ENCODE assay signal across 21 cellular contexts in the genomic region with DNA sequence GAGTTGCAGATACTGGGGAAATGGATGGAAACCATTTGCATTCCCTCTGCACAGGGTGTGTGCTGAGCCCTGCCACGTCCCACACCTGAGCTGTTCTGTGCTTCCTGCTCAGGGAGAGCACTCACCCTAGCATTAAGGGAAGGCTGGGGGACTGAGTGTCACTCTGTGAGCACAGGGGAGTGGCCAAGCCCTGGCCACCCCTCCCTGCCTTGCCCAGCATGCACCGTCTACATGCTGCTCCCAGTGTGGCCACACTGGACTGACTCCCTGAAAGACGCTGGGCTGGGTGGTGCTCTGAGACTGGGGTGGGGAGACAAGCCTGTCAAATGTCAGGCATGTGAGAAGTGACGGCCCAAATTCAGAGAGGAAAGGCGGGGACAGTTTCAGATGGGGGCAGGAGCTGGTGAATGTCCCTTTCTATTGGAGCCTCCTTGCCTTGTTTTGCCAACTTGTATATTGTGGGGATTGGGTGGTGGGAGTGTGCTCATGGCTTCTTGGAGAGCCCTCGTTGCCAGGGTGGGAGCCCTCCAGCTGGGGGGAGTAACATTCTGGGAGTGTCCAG.
"Had no signal": no experiment of that assay in that cellular context is flagged by ENCODE, and none has a peak within 500 bp of the region (broad histone marks: within the 10 kb centered on the region; RNA-seq: fewer than 3 reads in every experiment).

No MANE protein-coding gene starts in this region.

- H3K27ac Mint-ChIP-seq: activated naive CD8-positive, alpha-beta T cell treated with anti-CD3 and anti-CD28 coated beads for 36 hours; naive thymus-derived CD4-positive, alpha-beta T cell; neural progenitor cell; stimulated activated memory B cell treated with anti-CD40 and anti-IgM and Interleukin-4, amounts not matched to agents 10 μg/mL and 1 μg/mL and 100 μg/mL, for 72 hours; T-helper 1 cell treated with Interleukin-12 subunit alpha and Interleukin-12 subunit beta and Interleukin-4 antibody, amounts not matched to agents 30 μg/mL and 1 μg/mL, for 36 hours had no signal

- H3K27ac ChIP-seq: body of pancreas, dorsolateral prefrontal cortex, neural progenitor cell, ovary, right lobe of liver, tibial artery, VCaP had no signal

- H3K27me3 Mint-ChIP-seq: activated naive CD8-positive, alpha-beta T cell treated with anti-CD3 and anti-CD28 coated beads for 36 hours had no signal

- H3K36me3 ChIP-seq: neural progenitor cell, ovary, right lobe of liver, tibial artery had no signal

- H3K4me3 Mint-ChIP-seq: activated naive CD8-positive, alpha-beta T cell treated with anti-CD3 and anti-CD28 coated beads for 36 hours; naive thymus-derived CD4-positive, alpha-beta T cell; neural progenitor cell; stimulated activated memory B cell treated with anti-CD40 and anti-IgM and Interleukin-4, amounts not matched to agents 10 μg/mL and 1 μg/mL and 100 μg/mL, for 72 hours; T-helper 1 cell treated with Interleukin-12 subunit alpha and Interleukin-12 subunit beta and Interleukin-4 antibody, amounts not matched to agents 30 μg/mL and 1 μg/mL, for 36 hours had no signal

- H3K36me3 Mint-ChIP-seq: activated naive CD8-positive, alpha-beta T cell treated with anti-CD3 and anti-CD28 coated beads for 36 hours; naive thymus-derived CD4-positive, alpha-beta T cell; neural progenitor cell; stimulated activated memory B cell treated with anti-CD40 and anti-IgM and Interleukin-4, amounts not matched to agents 10 μg/mL and 1 μg/mL and 100 μg/mL, for 72 hours had no signal

- H3K9me3 ChIP-seq: body of pancreas, ovary, right lobe of liver, tibial artery had no signal

- H3K4me3 ChIP-seq: body of pancreas, dorsolateral prefrontal cortex, neural progenitor cell, ovary, right lobe of liver, smooth muscle cell, tibial artery had no signal

- FAIRE-seq: colon, keratinocyte, urothelium cell line had no signal

- H3K4me1 Mint-ChIP-seq: activated naive CD8-positive, alpha-beta T cell treated with anti-CD3 and anti-CD28 coated beads for 36 hours; stimulated activated memory B cell treated with anti-CD40 and anti-IgM and Interleukin-4, amounts not matched to agents 10 μg/mL and 1 μg/mL and 100 μg/mL, for 72 hours had no signal

- H3K9me3 Mint-ChIP-seq: activated naive CD8-positive, alpha-beta T cell treated with anti-CD3 and anti-CD28 coated beads for 36 hours; stimulated activated memory B cell treated with anti-CD40 and anti-IgM and Interleukin-4, amounts not matched to agents 10 μg/mL and 1 μg/mL and 100 μg/mL, for 72 hours; T-helper 1 cell treated with Interleukin-12 subunit alpha and Interleukin-12 subunit beta and Interleukin-4 antibody, amounts not matched to agents 30 μg/mL and 1 μg/mL, for 36 hours had no signal

- H3K27me3 ChIP-seq: body of pancreas, dorsolateral prefrontal cortex, neural progenitor cell, ovary, right lobe of liver, tibial artery had no signal

- ATAC-seq: body of pancreas; left lobe of liver; naive thymus-derived CD4-positive, alpha-beta T cell; stimulated activated memory B cell treated with anti-CD40 and anti-IgM and Interleukin-4, amounts not matched to agents 10 μg/mL and 1 μg/mL and 100 μg/mL, for 72 hours had no signal

- DNase-seq: activated CD4-positive, alpha-beta T cell treated with anti-CD3 and anti-CD28 coated beads, Interleukin-2, amount 50 U/mL, for 48 hours; activated naive CD8-positive, alpha-beta T cell treated with anti-CD3 and anti-CD28 coated beads for 36 hours; amniotic stem cell; body of pancreas; caudate nucleus; foreskin melanocyte; naive thymus-derived CD4-positive, alpha-beta T cell; ovary; stimulated activated CD4-positive, alpha-beta T cell treated with anti-CD3 and anti-CD28 coated beads, Interleukin-4, amount 100 ng/mL, for 4 hours had no signal

- H3K4me1 ChIP-seq: body of pancreas, neural progenitor cell, right lobe of liver, tibial artery had no signal
